ENCODE assay signal across 1 cellular context in the genomic region with DNA sequence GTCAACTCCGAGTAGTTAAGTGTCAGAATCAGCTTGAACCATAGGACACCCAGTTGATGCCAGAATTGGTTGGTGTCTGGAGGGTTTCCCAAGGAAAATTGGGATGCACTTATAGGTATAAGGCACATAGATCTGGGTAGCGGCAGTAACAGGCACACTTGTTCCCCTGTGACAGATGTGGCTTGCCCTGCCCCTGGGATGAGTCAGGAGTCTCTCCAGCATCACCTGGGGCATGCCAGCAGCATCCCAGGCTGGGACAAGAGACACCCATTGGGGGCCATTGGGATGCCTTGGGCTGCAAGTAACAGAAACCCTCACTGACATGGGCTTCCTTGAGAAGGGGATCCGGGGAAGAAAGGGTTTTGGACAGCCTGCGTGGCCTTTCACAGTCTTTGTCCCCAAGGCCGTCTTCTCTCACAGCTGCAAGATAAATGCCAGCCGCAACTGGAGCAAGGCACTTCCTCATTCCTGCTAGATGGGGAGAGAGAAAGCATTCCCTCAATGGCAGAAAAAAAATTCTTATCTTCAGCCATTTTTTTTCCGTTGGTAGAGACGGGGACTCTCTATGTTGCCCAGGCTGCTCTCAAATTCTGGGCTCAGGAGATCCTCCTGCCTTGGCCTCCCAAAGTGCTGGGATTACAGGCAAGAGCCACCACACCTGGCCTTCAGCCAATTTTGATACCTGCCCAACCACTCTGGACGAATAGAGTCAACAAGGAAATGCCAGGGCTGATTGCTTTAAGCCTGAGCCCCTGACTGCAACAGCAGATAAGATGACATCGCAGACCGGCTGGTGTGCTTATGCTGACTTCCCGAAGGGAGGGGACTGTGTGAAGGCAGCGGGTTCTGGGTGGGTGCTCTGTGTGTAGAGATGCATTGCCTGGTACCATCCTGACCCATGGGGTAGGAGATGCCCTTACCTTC.
A peak's percentile ranks its signal among the peaks of the same experiment; 100 is the strongest.
TF ChIP-seq lines count a peak whose summit lies in the region.

No MANE protein-coding gene starts in this region.

TF ChIP-seq in K562, 482 proteins besides CTCF, POLR2A, EP300 and RAD21 (continued from another document and continues in another):
- no peak for TF ChIP-seq ZNF407 (IDR thresholded peaks at IDR 0.05; ENCODE audit: low read depth)
- no peak for TF ChIP-seq ZBTB17 (CRISPR knock-in tag; IDR thresholded peaks at IDR 0.05)
- TF ChIP-seq ZNF444 (CRISPR knock-in tag; IDR thresholded peaks at IDR 0.05), result no peak
- no peak for TF ChIP-seq POLR3A (IDR thresholded peaks at IDR 0.05; ENCODE audit: borderline replicate concordance, extremely low read depth, insufficient read depth, insufficient read length)
- no peak for TF ChIP-seq PHF21A (IDR thresholded peaks at IDR 0.05; ENCODE audit: borderline replicate concordance, low read depth)
- TF ChIP-seq HOMEZ (CRISPR knock-in tag; IDR thresholded peaks at IDR 0.05), result no peak
- no peak for TF ChIP-seq RNF2 (IDR thresholded peaks at IDR 0.05)
- TF ChIP-seq KAT7 (CRISPR knock-in tag; IDR thresholded peaks at IDR 0.05; ENCODE audit: borderline replicate concordance), result no peak
- no peak for TF ChIP-seq GABPB2 (CRISPR knock-in tag; conservative IDR thresholded peaks at IDR 0.05)
- TF ChIP-seq ZFP36 (IDR thresholded peaks at IDR 0.05; ENCODE audit: low read depth, low read length, partially characterized antibody), result no peak
- TF ChIP-seq CSDE1 (IDR thresholded peaks at IDR 0.05), result no peak
- no peak for TF ChIP-seq SREBF1 (IDR thresholded peaks at IDR 0.05; ENCODE audit: borderline replicate concordance, low read depth, low read length)
- no peak for TF ChIP-seq RFX7 (CRISPR knock-in tag; IDR thresholded peaks at IDR 0.05)
- TF ChIP-seq ZNF124 (CRISPR knock-in tag; IDR thresholded peaks at IDR 0.05), result no peak
- TF ChIP-seq NFATC3 (IDR thresholded peaks at IDR 0.05), result no peak
- TF ChIP-seq, protein P1, sequence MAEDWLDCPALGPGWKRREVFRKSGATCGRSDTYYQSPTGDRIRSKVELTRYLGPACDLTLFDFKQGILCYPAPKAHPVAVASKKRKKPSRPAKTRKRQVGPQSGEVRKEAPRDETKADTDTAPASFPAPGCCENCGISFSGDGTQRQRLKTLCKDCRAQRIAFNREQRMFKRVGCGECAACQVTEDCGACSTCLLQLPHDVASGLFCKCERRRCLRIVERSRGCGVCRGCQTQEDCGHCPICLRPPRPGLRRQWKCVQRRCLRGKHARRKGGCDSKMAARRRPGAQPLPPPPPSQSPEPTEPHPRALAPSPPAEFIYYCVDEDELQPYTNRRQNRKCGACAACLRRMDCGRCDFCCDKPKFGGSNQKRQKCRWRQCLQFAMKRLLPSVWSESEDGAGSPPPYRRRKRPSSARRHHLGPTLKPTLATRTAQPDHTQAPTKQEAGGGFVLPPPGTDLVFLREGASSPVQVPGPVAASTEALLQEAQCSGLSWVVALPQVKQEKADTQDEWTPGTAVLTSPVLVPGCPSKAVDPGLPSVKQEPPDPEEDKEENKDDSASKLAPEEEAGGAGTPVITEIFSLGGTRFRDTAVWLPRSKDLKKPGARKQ (CRISPR knock-in tag; IDR thresholded peaks at IDR 0.05), result no peak
- no peak for TF ChIP-seq RBM34 (IDR thresholded peaks at IDR 0.05; ENCODE audit: borderline replicate concordance, insufficient read depth, low read length)
- TF ChIP-seq, protein P2, sequence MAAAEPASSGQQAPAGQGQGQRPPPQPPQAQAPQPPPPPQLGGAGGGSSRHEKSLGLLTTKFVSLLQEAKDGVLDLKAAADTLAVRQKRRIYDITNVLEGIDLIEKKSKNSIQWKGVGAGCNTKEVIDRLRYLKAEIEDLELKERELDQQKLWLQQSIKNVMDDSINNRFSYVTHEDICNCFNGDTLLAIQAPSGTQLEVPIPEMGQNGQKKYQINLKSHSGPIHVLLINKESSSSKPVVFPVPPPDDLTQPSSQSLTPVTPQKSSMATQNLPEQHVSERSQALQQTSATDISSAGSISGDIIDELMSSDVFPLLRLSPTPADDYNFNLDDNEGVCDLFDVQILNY (CRISPR knock-in tag; IDR thresholded peaks at IDR 0.05), result no peak
- no peak for TF ChIP-seq ZNF175 (CRISPR knock-in tag; IDR thresholded peaks at IDR 0.05; ENCODE audit: low read depth)
- TF ChIP-seq NFYB (IDR thresholded peaks at IDR 0.05; ENCODE audit: extremely low read depth, insufficient read length), result no peak
- no peak for TF ChIP-seq MYBL2 (IDR thresholded peaks at IDR 0.05; ENCODE audit: low read depth)
- no peak for TF ChIP-seq MYBL2 (CRISPR knock-in tag; IDR thresholded peaks at IDR 0.05; ENCODE audit: borderline replicate concordance)
- no peak for TF ChIP-seq ZNF24 (IDR thresholded peaks at IDR 0.05)
- TF ChIP-seq ZZZ3 (IDR thresholded peaks at IDR 0.05), result no peak
- no peak for TF ChIP-seq ARHGAP35 (IDR thresholded peaks at IDR 0.05; ENCODE audit: partially characterized antibody)
- TF ChIP-seq TBL1XR1 (IDR thresholded peaks at IDR 0.05; ENCODE audit: low read length in 2 of 2), result no peak
- no peak for TF ChIP-seq NR3C1 (CRISPR knock-in tag; IDR thresholded peaks at IDR 0.05)
- no peak for TF ChIP-seq POLR2G (IDR thresholded peaks at IDR 0.05; ENCODE audit: low read depth, low read length)
- TF ChIP-seq, protein P3, sequence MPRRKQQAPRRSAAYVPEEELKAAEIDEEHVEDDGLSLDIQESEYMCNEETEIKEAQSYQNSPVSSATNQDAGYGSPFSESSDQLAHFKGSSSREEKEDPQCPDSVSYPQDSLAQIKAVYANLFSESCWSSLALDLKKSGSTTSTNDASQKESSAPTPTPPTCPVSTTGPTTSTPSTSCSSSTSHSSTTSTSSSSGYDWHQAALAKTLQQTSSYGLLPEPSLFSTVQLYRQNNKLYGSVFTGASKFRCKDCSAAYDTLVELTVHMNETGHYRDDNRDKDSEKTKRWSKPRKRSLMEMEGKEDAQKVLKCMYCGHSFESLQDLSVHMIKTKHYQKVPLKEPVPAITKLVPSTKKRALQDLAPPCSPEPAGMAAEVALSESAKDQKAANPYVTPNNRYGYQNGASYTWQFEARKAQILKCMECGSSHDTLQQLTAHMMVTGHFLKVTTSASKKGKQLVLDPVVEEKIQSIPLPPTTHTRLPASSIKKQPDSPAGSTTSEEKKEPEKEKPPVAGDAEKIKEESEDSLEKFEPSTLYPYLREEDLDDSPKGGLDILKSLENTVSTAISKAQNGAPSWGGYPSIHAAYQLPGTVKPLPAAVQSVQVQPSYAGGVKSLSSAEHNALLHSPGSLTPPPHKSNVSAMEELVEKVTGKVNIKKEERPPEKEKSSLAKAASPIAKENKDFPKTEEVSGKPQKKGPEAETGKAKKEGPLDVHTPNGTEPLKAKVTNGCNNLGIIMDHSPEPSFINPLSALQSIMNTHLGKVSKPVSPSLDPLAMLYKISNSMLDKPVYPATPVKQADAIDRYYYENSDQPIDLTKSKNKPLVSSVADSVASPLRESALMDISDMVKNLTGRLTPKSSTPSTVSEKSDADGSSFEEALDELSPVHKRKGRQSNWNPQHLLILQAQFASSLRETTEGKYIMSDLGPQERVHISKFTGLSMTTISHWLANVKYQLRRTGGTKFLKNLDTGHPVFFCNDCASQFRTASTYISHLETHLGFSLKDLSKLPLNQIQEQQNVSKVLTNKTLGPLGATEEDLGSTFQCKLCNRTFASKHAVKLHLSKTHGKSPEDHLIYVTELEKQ (CRISPR knock-in tag; IDR thresholded peaks at IDR 0.05), result no peak
- no peak for TF ChIP-seq NFE2L1 (tag; IDR thresholded peaks at IDR 0.05; ENCODE audit: borderline replicate concordance, low read depth)
- no peak for TF ChIP-seq KDM5B (IDR thresholded peaks at IDR 0.05; ENCODE audit: insufficient replicate concordance, low read depth, low read length)
- TF ChIP-seq, protein P4, sequence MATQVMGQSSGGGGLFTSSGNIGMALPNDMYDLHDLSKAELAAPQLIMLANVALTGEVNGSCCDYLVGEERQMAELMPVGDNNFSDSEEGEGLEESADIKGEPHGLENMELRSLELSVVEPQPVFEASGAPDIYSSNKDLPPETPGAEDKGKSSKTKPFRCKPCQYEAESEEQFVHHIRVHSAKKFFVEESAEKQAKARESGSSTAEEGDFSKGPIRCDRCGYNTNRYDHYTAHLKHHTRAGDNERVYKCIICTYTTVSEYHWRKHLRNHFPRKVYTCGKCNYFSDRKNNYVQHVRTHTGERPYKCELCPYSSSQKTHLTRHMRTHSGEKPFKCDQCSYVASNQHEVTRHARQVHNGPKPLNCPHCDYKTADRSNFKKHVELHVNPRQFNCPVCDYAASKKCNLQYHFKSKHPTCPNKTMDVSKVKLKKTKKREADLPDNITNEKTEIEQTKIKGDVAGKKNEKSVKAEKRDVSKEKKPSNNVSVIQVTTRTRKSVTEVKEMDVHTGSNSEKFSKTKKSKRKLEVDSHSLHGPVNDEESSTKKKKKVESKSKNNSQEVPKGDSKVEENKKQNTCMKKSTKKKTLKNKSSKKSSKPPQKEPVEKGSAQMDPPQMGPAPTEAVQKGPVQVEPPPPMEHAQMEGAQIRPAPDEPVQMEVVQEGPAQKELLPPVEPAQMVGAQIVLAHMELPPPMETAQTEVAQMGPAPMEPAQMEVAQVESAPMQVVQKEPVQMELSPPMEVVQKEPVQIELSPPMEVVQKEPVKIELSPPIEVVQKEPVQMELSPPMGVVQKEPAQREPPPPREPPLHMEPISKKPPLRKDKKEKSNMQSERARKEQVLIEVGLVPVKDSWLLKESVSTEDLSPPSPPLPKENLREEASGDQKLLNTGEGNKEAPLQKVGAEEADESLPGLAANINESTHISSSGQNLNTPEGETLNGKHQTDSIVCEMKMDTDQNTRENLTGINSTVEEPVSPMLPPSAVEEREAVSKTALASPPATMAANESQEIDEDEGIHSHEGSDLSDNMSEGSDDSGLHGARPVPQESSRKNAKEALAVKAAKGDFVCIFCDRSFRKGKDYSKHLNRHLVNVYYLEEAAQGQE (CRISPR knock-in tag; IDR thresholded peaks at IDR 0.05; ENCODE audit: low read depth), result no peak
- 0 out of 2 replicates have a peak, but pooled peaks have one; percentile 66 for TF ChIP-seq ZNF197 (CRISPR knock-in tag; IDR thresholded peaks at IDR 0.05; ENCODE audit: low read depth)
- no peak for TF ChIP-seq MED1 (CRISPR knock-in tag; IDR thresholded peaks at IDR 0.05; ENCODE audit: borderline replicate concordance)
- TF ChIP-seq PRPF4 (IDR thresholded peaks at IDR 0.05; ENCODE audit: insufficient read depth, low read depth, low read length, poor library complexity, severe bottlenecking), result no peak
- TF ChIP-seq PHTF2 (CRISPR knock-in tag; IDR thresholded peaks at IDR 0.05), result no peak
- no peak for TF ChIP-seq KLF13 (tag; IDR thresholded peaks at IDR 0.05; ENCODE audit: borderline replicate concordance, low read depth)
- TF ChIP-seq PCBP1 (IDR thresholded peaks at IDR 0.05; ENCODE audit: low read depth, low read length, poor library complexity, severe bottlenecking), result no peak
- TF ChIP-seq FOXA3 (CRISPR knock-in tag; conservative IDR thresholded peaks at IDR 0.05 in 1 of 2, IDR thresholded peaks at IDR 0.05 in 1 of 2), result peak; percentile 84 to 86
- no peak for TF ChIP-seq NR2C2 (CRISPR knock-in tag; IDR thresholded peaks at IDR 0.05)
- TF ChIP-seq NR2C2 (tag; IDR thresholded peaks at IDR 0.05), result no peak
